ENCODE assay signal across 19 cellular contexts in the genomic region with DNA sequence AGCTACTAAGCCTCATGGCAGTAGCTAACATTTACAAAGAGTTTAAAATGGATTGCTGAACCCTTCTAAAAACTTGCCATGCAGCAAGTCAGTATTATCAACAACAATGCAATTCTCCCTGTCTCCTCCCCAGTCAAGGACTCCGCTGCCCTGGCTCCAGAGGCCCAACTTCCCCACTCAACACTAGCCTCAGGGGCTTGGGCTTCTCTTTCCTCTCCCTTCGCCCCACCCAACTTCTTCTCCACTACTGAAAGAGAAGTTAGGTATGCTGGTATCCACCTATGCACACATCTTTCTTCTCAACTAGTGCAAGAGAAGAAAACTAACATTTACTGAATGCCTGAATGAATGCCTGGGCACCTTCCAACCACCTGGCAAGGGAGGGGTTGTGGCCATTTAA.
"Had no signal": no experiment of that assay in that cellular context is flagged by ENCODE, and none has a peak within 500 bp of the region (broad histone marks: within the 10 kb centered on the region; RNA-seq: fewer than 3 reads in every experiment).

No MANE protein-coding gene starts in this region.

- H3K27me3 Mint-ChIP-seq: activated CD4-positive, alpha-beta memory T cell treated with anti-CD3 and anti-CD28 coated beads for 36 hours; T-cell had no signal

- DNase-seq: activated CD4-positive, alpha-beta memory T cell treated with anti-CD3 and anti-CD28 coated beads for 36 hours; activated CD4-positive, alpha-beta T cell treated with anti-CD3 and anti-CD28 coated beads for 1 hour; activated naive CD4-positive, alpha-beta T cell treated with Interleukin-2 at 50 U/mL for 16 hours; activated T-cell treated with anti-CD3 and anti-CD28 coated beads for 4 hours; cerebellar nuclear complex; cortex of kidney; gastrocnemius medialis; head of caudate nucleus; occipital lobe; retina; stimulated activated CD4-positive, alpha-beta T cell treated with anti-CD3 and anti-CD28 coated beads, Interleukin-12 subunit alpha, Interleukin-12 subunit beta, amount 100 ng/mL, for 4 hours; stimulated activated CD4-positive, alpha-beta T cell treated with anti-CD3 and anti-CD28 coated beads, Interleukin-1b, Interleukin-23, amount 100 ng/mL, for 48 hours; stimulated activated CD8-positive, alpha-beta memory T cell treated with anti-CD3 and anti-CD28 coated beads, Interleukin-4, amount 100 ng/mL, for 48 hours; stimulated activated naive CD4-positive, alpha-beta T cell treated with Interleukin-2 at 50 U/mL for 16 hours; T-cell; uterus had no signal

- ATAC-seq: gastrocnemius medialis, T-cell had no signal

- H3K4me3 Mint-ChIP-seq: activated CD4-positive, alpha-beta memory T cell treated with anti-CD3 and anti-CD28 coated beads for 36 hours; T-cell had no signal

- H3K27ac Mint-ChIP-seq: activated CD4-positive, alpha-beta memory T cell treated with anti-CD3 and anti-CD28 coated beads for 36 hours; activated T-helper 2 cell treated with anti-CD3 and anti-CD28 coated beads, Interferon-gamma antibody, Interleukin-2, Interleukin-4, amounts not matched to agents 10 μg/mL and 5 μg/mL and 100 μg/mL, durations not matched to agents 14 hours and 24 hours and 36 hours had no signal

- H3K4me1 ChIP-seq: breast epithelium had no signal

- H3K27me3 ChIP-seq: breast epithelium, gastrocnemius medialis, thyroid gland, uterus had no signal

- H3K9me3 Mint-ChIP-seq: activated CD4-positive, alpha-beta memory T cell treated with anti-CD3 and anti-CD28 coated beads for 36 hours; activated T-helper 2 cell treated with anti-CD3 and anti-CD28 coated beads, Interferon-gamma antibody, Interleukin-2, Interleukin-4, amounts not matched to agents 10 μg/mL and 5 μg/mL and 100 μg/mL, durations not matched to agents 14 hours and 24 hours and 36 hours; T-cell had no signal

- H3K4me3 ChIP-seq: breast epithelium, gastrocnemius medialis, thyroid gland, uterus had no signal

- H3K27ac ChIP-seq: breast epithelium, gastrocnemius medialis, thyroid gland, uterus had no signal
